Comparison of ENCODE assay signal across 11 cellular contexts in the genomic region with DNA sequence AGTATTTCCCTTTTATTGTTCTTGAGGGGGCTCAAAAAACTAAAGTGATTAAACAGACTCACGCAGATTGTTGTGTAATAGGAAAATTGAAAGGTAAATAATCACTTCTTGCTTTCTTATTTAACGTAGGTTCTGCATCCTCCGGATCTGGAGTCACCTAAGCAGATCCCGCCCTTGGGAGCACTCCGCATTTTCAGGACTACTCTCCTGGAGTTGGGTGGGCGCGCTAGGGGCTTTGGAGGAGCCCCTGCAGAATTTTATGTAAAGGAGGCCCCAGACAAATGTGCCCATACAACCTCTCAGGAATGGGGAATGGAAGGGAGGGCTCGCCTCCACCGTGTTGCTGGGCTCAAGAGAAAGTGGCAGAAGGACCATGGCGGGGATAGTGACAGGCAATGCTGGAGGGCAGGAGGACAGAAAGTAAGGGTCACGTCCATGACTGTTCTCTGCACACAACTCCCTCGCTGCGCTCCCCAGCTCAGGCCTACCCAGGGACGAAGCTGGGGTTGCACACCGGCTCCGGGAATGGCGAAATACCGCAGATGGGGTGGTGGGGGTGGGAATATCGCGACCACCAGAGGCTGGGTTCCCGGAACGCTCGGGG. TPM values are rescaled to one million over a fixed set of nuclear protein-coding genes. Genes with fewer than 3 reads are reported as not detected.
A peak's percentile ranks its signal among the peaks of the same experiment; 100 is the strongest.
DNase-seq lines count a peak whose midpoint lies in the region; ATAC-seq and TF ChIP-seq lines count a peak whose summit lies in the region.
"Had no signal": no experiment of that assay in that cellular context is flagged by ENCODE, and none has a peak within 500 bp of the region (broad histone marks: within the 10 kb centered on the region; RNA-seq: fewer than 3 reads in every experiment).

No MANE protein-coding gene starts in this region.

- no peaks in the 10 kb centered on the region for H3K9me3 Mint-ChIP-seq in activated T-cell treated with anti-CD3 and anti-CD28 coated beads, Interleukin-2, amount 50 U/mL, for 24 hours
- H3K9me3 Mint-ChIP-seq in type B pancreatic cell: no peaks in the 10 kb centered on the region

- no peak for TF ChIP-seq CTCF in type B pancreatic cell (conservative IDR thresholded peaks at IDR 0.05)

- H3K9me3 ChIP-seq in esophagus (ENCODE audit: control insufficient read depth in 2 of 2, insufficient read depth in 1 of 2, low read depth in 1 of 2, low read length in 1 of 2) (no peaks in the 10 kb centered on the region), muscle layer of colon (ENCODE audit: low read length) (no peaks in the 10 kb centered on the region)

- H3K27me3 ChIP-seq in esophagus (ENCODE audit: control insufficient read depth in 1 of 2, insufficient read depth in 2 of 2, low read length in 2 of 2): no peaks in the 10 kb centered on the region
- H3K27me3 ChIP-seq in muscle layer of colon (ENCODE audit: control insufficient read depth in 1 of 2, insufficient read depth in 2 of 2, low read length in 2 of 2): no peaks in the 10 kb centered on the region

- H3K27me3 Mint-ChIP-seq in activated T-cell treated with anti-CD3 and anti-CD28 coated beads, Interleukin-2, amount 50 U/mL, for 24 hours: peaks cover 29% of the 10 kb centered on the region
- H3K27me3 Mint-ChIP-seq in type B pancreatic cell: peaks cover 80% of the 10 kb centered on the region

- no peaks in the 10 kb centered on the region for H3K36me3 ChIP-seq in esophagus (ENCODE audit: control insufficient read depth in 2 of 2, insufficient read depth in 2 of 2, low read length in 1 of 2)
- no peaks in the 10 kb centered on the region for H3K36me3 ChIP-seq in muscle layer of colon (ENCODE audit: insufficient read depth, low read length)

- H3K4me3 ChIP-seq in esophagus (ENCODE audit: low read depth in 1 of 2, low read length in 2 of 2) (peak overlapping the region; percentile 23), muscle layer of colon (ENCODE audit: low read depth in 1 of 2, low read length in 2 of 2) (peak overlapping the region; percentile 49 to 50)

- no peak overlapping the region for H3K9ac ChIP-seq in muscle layer of colon (ENCODE audit: low read length)
- H3K9ac ChIP-seq: KMS-11 had no signal

- H3K4me1 ChIP-seq in esophagus (ENCODE audit: control insufficient read depth in 2 of 2, insufficient read depth in 2 of 2, low read length in 1 of 2) (peaks cover 0 to 3% of the 10 kb centered on the region in 2 donors), muscle layer of colon (ENCODE audit: insufficient read depth, low read length) (peaks cover 8% of the 10 kb centered on the region)

- no peak for DNase-seq in activated T-cell treated with anti-CD3 and anti-CD28 coated beads, Interleukin-2, amount 50 U/mL, for 24 hours
- DNase-seq in activated T-cell treated with anti-CD3 and anti-CD28 coated beads for 4 hours: no peak
- no peak for DNase-seq in type B pancreatic cell (ENCODE audit: extremely low spot score, unreplicated experiment)
- DNase-seq in NCI-H526 treated with DMSO at 0.1 percent for 48 hours (lab: John Stamatoyannopoulos, UW): no peak
- DNase-seq: AML-193 had no signal

- no peak for ATAC-seq in GM19452 (IDR thresholded peaks at IDR 0.05; ENCODE audit: unreplicated experiment)
- no peak for ATAC-seq in GM19351 (IDR thresholded peaks at IDR 0.05; ENCODE audit: unreplicated experiment)

- no peak overlapping the region for H3K27ac Mint-ChIP-seq in activated T-cell treated with anti-CD3 and anti-CD28 coated beads, Interleukin-2, amount 50 U/mL, for 24 hours
- H3K27ac Mint-ChIP-seq in type B pancreatic cell: no peak overlapping the region

- H3K4me1 Mint-ChIP-seq in activated T-cell treated with anti-CD3 and anti-CD28 coated beads, Interleukin-2, amount 50 U/mL, for 24 hours (ENCODE audit: low read depth): peaks cover 48% of the 10 kb centered on the region
- no peaks in the 10 kb centered on the region for H3K4me1 Mint-ChIP-seq in type B pancreatic cell (ENCODE audit: unreplicated experiment)

- H3K36me3 Mint-ChIP-seq in activated T-cell treated with anti-CD3 and anti-CD28 coated beads, Interleukin-2, amount 50 U/mL, for 24 hours (ENCODE audit: low read depth): no peaks in the 10 kb centered on the region
- no peaks in the 10 kb centered on the region for H3K36me3 Mint-ChIP-seq in type B pancreatic cell

- 55 to 60% methylated on average over 23 of the region's 23 CpGs for WGBS in esophagus, 2 donors

- peak overlapping the region; percentile 20 for H3K4me3 Mint-ChIP-seq in activated T-cell treated with anti-CD3 and anti-CD28 coated beads, Interleukin-2, amount 50 U/mL, for 24 hours
- H3K4me3 Mint-ChIP-seq in type B pancreatic cell: peak overlapping the region; percentile 66

- peak overlapping the region in 1 of 2 donors; percentile 6 for H3K27ac ChIP-seq in esophagus (ENCODE audit: low read depth in 2 of 2, low read length in 1 of 2)
- H3K27ac ChIP-seq in muscle layer of colon (ENCODE audit: low read depth, low read length): no peak overlapping the region
- H3K27ac ChIP-seq: KMS-11 had no signal

RNA-seq across cellular contexts. Expression of a gene that starts 8.3 kb away (rescaled TPM):
- 100 to 1,000 TPM; 264 to 473 TPM for polyA plus RNA-seq in esophagus
- 18.2 and 21.4 TPM in 2 replicates for total RNA-seq in type B pancreatic cell (ENCODE audit: low replicate concordance)

RNA-seq across cellular contexts. Expression of a gene that starts 8.9 kb away (rescaled TPM):
- 100 to 1,000 TPM; 232 to 268 TPM for polyA plus RNA-seq in esophagus
- total RNA-seq in type B pancreatic cell (ENCODE audit: low replicate concordance): 7.8 and 12.5 TPM in 2 replicates
- total RNA-seq: SK-MEL-5 had no signal

RNA-seq across cellular contexts. Expression of a gene that starts 15.7 kb away (rescaled TPM):
- polyA plus RNA-seq in esophagus: 1 to 10 TPM; 4.0 to 9.1 TPM
- not detected in 2 replicates for total RNA-seq in type B pancreatic cell (ENCODE audit: low replicate concordance)
- total RNA-seq: SK-MEL-5 had no signal

RNA-seq across cellular contexts. Expression of a gene that starts 21.8 kb away (rescaled TPM):
- polyA plus RNA-seq in esophagus: 10 to 100 TPM in 1 of 2 donors, 1 to 10 TPM in 1; 9.8 to 10.3 TPM
- total RNA-seq in type B pancreatic cell (ENCODE audit: low replicate concordance): not detected in 2 replicates
- total RNA-seq: SK-MEL-5 had no signal

RNA-seq across cellular contexts. Expression of a gene that starts 27.4 kb away (rescaled TPM):
- polyA plus RNA-seq in esophagus: under 1 TPM; 0.67 to 0.96 TPM
- total RNA-seq in type B pancreatic cell (ENCODE audit: low replicate concordance): not detected in 2 replicates
- total RNA-seq: SK-MEL-5 had no signal
